Comparison of ENCODE assay signal across 2 cellular contexts in genomic region chr17:61485067-61485775, GRCh38.
TF ChIP-seq lines count a peak whose summit lies in the region.

No MANE protein-coding gene starts in this region.

TF ChIP-seq in IMR-90, 13 proteins besides CTCF, POLR2A, EP300 and RAD21:
- TF ChIP-seq MAFK (IDR thresholded peaks at IDR 0.05; ENCODE audit: low read depth, low read length) (no peak), RFX5 (IDR thresholded peaks at IDR 0.05; ENCODE audit: low read depth, low read length) (no peak), FOS (IDR thresholded peaks at IDR 0.05; ENCODE audit: low read depth, low read length) (no peak), USF2 (IDR thresholded peaks at IDR 0.05; ENCODE audit: low read depth, low read length) (no peak), RCOR1 (IDR thresholded peaks at IDR 0.05; ENCODE audit: insufficient replicate concordance, low read length) (no peak), MAZ (IDR thresholded peaks at IDR 0.05; ENCODE audit: borderline replicate concordance, low read depth, low read length) (no peak), MXI1 (IDR thresholded peaks at IDR 0.05; ENCODE audit: borderline replicate concordance, low read depth, low read length) (no peak), CHD1 (IDR thresholded peaks at IDR 0.05; ENCODE audit: low read depth, low read length) (no peak), CEBPB (IDR thresholded peaks at IDR 0.05; ENCODE audit: low read depth, low read length) (no peak), ELK1 (IDR thresholded peaks at IDR 0.05; ENCODE audit: borderline replicate concordance, low read depth, low read length) (no peak), NFE2L2 (IDR thresholded peaks at IDR 0.05; ENCODE audit: low read depth, low read length) (no peak), SMC3 (IDR thresholded peaks at IDR 0.05; ENCODE audit: low read depth, low read length) (no peak), BHLHE40 (IDR thresholded peaks at IDR 0.05; ENCODE audit: low read depth, low read length) (no peak)

TF ChIP-seq in H1, 55 proteins besides CTCF, POLR2A, EP300 and RAD21:
- no peak for TF ChIP-seq SP4 (IDR thresholded peaks at IDR 0.05; ENCODE audit: low read length)
- no peak for TF ChIP-seq TBP (IDR thresholded peaks at IDR 0.05; ENCODE audit: low read depth, low read length)
- TF ChIP-seq CHD1 (IDR thresholded peaks at IDR 0.05; ENCODE audit: low read depth, low read length), result no peak
- no peak for TF ChIP-seq EGR1 (IDR thresholded peaks at IDR 0.05; ENCODE audit: borderline replicate concordance, low read depth, low read length)
- no peak for TF ChIP-seq YY1 (IDR thresholded peaks at IDR 0.05; ENCODE audit: low read depth, low read length)
- TF ChIP-seq SRF (IDR thresholded peaks at IDR 0.05; ENCODE audit: low read depth, low read length), result no peak
- no peak for TF ChIP-seq RFX5 (IDR thresholded peaks at IDR 0.05; ENCODE audit: borderline replicate concordance, low read depth, low read length)
- TF ChIP-seq SUZ12 (IDR thresholded peaks at IDR 0.05; ENCODE audit: low read length), result no peak
- TF ChIP-seq ATF2 (IDR thresholded peaks at IDR 0.05; ENCODE audit: low read length), result no peak
- TF ChIP-seq TAF1 (IDR thresholded peaks at IDR 0.05; ENCODE audit: low read depth, low read length), result no peak
